Comparison of ENCODE assay signal across 1 cellular context in the genomic region with DNA sequence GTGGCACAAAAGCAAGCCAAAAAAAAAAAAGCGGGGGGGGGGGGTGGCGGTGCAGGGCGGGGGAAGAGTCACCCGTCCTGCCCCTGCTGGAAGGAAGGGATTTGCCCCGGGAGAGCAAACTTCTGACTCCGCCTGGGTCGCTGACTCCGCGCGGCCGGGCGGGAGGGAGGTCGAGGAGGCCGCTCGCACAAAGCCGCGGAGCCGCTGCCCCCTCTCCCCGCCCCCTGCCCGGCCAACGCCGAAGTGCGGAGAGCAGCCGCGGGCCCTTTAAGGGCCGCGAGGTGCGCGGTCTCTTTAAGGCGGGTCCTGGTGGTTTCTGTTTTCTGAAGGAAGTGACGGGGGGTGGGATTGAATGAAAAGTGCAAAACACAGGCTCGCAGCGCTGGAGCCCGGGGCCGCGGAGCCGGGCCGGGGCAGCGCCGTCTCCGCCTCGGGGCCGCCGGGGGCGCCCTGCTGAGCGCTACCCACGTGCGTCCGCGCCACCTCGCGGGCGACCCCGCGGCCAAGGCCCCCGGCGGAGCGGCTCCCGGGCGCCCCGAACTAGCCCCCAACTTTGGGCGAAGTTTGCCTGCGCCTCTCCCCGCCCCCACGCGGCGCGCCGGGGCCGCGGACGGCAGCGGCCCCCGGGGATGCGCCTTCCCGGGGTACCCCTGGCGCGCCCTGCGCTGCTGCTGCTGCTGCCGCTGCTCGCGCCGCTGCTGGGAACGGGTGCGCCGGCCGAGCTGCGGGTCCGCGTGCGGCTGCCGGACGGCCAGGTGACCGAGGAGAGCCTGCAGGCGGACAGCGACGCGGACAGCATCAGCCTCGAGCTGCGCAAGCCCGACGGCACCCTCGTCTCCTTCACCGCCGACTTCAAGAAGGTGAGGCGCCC.
TF ChIP-seq lines count a peak whose summit lies in the region.

A gene (plus strand): TSS at position 382 of the 871 bp plus-strand sequence. CDS start 248 bp downstream, at position 630.

TF ChIP-seq in K562, 482 proteins besides CTCF, POLR2A, EP300 and RAD21 (continued from another document and continues in another):
- TF ChIP-seq, protein P1, sequence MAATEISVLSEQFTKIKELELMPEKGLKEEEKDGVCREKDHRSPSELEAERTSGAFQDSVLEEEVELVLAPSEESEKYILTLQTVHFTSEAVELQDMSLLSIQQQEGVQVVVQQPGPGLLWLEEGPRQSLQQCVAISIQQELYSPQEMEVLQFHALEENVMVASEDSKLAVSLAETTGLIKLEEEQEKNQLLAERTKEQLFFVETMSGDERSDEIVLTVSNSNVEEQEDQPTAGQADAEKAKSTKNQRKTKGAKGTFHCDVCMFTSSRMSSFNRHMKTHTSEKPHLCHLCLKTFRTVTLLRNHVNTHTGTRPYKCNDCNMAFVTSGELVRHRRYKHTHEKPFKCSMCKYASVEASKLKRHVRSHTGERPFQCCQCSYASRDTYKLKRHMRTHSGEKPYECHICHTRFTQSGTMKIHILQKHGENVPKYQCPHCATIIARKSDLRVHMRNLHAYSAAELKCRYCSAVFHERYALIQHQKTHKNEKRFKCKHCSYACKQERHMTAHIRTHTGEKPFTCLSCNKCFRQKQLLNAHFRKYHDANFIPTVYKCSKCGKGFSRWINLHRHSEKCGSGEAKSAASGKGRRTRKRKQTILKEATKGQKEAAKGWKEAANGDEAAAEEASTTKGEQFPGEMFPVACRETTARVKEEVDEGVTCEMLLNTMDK (IDR thresholded peaks at IDR 0.05; ENCODE audit: borderline replicate concordance, insufficient read depth, low read depth, low read length, poor library complexity, severe bottlenecking): peak; percentile 96
- TF ChIP-seq, protein P2, sequence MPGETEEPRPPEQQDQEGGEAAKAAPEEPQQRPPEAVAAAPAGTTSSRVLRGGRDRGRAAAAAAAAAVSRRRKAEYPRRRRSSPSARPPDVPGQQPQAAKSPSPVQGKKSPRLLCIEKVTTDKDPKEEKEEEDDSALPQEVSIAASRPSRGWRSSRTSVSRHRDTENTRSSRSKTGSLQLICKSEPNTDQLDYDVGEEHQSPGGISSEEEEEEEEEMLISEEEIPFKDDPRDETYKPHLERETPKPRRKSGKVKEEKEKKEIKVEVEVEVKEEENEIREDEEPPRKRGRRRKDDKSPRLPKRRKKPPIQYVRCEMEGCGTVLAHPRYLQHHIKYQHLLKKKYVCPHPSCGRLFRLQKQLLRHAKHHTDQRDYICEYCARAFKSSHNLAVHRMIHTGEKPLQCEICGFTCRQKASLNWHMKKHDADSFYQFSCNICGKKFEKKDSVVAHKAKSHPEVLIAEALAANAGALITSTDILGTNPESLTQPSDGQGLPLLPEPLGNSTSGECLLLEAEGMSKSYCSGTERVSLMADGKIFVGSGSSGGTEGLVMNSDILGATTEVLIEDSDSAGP (CRISPR knock-in tag; IDR thresholded peaks at IDR 0.05): peak; percentile 96
- TF ChIP-seq RBFOX2 (IDR thresholded peaks at IDR 0.05; ENCODE audit: low read depth, low read length) (peak; percentile 69), ZNF384 (IDR thresholded peaks at IDR 0.05; ENCODE audit: low read depth, low read length) (peak; percentile 69; the same call in 1 of the 2 replicates), GATAD2B (IDR thresholded peaks at IDR 0.05; ENCODE audit: borderline replicate concordance) (peak; percentile 85), MTA3 (IDR thresholded peaks at IDR 0.05; ENCODE audit: borderline replicate concordance) (0 out of 2 replicates have a peak, but pooled peaks have one; percentile 19), NFE2 (IDR thresholded peaks at IDR 0.05; ENCODE audit: low read depth) (no peak), PHF8 (IDR thresholded peaks at IDR 0.05; ENCODE audit: borderline replicate concordance, low read length) (peak; percentile 54; the same call in 1 of the 2 replicates), POLR2G (IDR thresholded peaks at IDR 0.05; ENCODE audit: low read depth, low read length) (peak; percentile 77), DNMT1 (IDR thresholded peaks at IDR 0.05) (no peak), SMAD4 (CRISPR knock-in tag; conservative IDR thresholded peaks at IDR 0.05) (peak; percentile 70), CHD4 (IDR thresholded peaks at IDR 0.05; ENCODE audit: insufficient read depth, insufficient replicate concordance, low read depth, low read length, poor library complexity, severe bottlenecking) (no peak), HMGN3 (IDR thresholded peaks at IDR 0.05; ENCODE audit: borderline replicate concordance, extremely low read depth, insufficient read length, low read depth, low read length) (peak; percentile 64), CREM (IDR thresholded peaks at IDR 0.05; ENCODE audit: low read depth) (peak; percentile 35; the same call in 1 of the 2 replicates), GABPA (tag; conservative IDR thresholded peaks at IDR 0.05; ENCODE audit: low read depth) (peak; percentile 61), NFIC (IDR thresholded peaks at IDR 0.05) (0 out of 2 replicates have a peak, but pooled peaks have one; percentile 5), FOXK1 (CRISPR knock-in tag; IDR thresholded peaks at IDR 0.05; ENCODE audit: borderline replicate concordance) (no peak), NRF1 (conservative IDR thresholded peaks at IDR 0.05 in 1 of 2, IDR thresholded peaks at IDR 0.05 in 1 of 2) (peak; percentile 73 to 78; a peak in 3 of 4 replicates), ZNF197 (CRISPR knock-in tag; IDR thresholded peaks at IDR 0.05; ENCODE audit: low read depth) (no peak), ZNF217 (CRISPR knock-in tag; IDR thresholded peaks at IDR 0.05) (no peak)
- TF ChIP-seq, protein P3, sequence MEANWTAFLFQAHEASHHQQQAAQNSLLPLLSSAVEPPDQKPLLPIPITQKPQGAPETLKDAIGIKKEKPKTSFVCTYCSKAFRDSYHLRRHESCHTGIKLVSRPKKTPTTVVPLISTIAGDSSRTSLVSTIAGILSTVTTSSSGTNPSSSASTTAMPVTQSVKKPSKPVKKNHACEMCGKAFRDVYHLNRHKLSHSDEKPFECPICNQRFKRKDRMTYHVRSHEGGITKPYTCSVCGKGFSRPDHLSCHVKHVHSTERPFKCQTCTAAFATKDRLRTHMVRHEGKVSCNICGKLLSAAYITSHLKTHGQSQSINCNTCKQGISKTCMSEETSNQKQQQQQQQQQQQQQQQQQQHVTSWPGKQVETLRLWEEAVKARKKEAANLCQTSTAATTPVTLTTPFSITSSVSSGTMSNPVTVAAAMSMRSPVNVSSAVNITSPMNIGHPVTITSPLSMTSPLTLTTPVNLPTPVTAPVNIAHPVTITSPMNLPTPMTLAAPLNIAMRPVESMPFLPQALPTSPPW (CRISPR knock-in tag; IDR thresholded peaks at IDR 0.05): peak; percentile 94
- TF ChIP-seq, protein P4, sequence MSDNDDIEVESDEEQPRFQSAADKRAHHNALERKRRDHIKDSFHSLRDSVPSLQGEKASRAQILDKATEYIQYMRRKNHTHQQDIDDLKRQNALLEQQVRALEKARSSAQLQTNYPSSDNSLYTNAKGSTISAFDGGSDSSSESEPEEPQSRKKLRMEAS (CRISPR knock-in tag; IDR thresholded peaks at IDR 0.05): peak; percentile 25; the same call in 1 of the 2 replicates
- TF ChIP-seq, protein P5, sequence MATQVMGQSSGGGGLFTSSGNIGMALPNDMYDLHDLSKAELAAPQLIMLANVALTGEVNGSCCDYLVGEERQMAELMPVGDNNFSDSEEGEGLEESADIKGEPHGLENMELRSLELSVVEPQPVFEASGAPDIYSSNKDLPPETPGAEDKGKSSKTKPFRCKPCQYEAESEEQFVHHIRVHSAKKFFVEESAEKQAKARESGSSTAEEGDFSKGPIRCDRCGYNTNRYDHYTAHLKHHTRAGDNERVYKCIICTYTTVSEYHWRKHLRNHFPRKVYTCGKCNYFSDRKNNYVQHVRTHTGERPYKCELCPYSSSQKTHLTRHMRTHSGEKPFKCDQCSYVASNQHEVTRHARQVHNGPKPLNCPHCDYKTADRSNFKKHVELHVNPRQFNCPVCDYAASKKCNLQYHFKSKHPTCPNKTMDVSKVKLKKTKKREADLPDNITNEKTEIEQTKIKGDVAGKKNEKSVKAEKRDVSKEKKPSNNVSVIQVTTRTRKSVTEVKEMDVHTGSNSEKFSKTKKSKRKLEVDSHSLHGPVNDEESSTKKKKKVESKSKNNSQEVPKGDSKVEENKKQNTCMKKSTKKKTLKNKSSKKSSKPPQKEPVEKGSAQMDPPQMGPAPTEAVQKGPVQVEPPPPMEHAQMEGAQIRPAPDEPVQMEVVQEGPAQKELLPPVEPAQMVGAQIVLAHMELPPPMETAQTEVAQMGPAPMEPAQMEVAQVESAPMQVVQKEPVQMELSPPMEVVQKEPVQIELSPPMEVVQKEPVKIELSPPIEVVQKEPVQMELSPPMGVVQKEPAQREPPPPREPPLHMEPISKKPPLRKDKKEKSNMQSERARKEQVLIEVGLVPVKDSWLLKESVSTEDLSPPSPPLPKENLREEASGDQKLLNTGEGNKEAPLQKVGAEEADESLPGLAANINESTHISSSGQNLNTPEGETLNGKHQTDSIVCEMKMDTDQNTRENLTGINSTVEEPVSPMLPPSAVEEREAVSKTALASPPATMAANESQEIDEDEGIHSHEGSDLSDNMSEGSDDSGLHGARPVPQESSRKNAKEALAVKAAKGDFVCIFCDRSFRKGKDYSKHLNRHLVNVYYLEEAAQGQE (CRISPR knock-in tag; IDR thresholded peaks at IDR 0.05; ENCODE audit: low read depth): 0 out of 2 replicates have a peak, but pooled peaks have one; percentile 36
- TF ChIP-seq, protein P6, sequence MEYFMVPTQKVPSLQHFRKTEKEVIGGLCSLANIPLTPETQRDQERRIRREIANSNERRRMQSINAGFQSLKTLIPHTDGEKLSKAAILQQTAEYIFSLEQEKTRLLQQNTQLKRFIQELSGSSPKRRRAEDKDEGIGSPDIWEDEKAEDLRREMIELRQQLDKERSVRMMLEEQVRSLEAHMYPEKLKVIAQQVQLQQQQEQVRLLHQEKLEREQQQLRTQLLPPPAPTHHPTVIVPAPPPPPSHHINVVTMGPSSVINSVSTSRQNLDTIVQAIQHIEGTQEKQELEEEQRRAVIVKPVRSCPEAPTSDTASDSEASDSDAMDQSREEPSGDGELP (CRISPR knock-in tag; IDR thresholded peaks at IDR 0.05; ENCODE audit: borderline replicate concordance): peak; percentile 5; the same call in 1 of the 2 replicates
- TF ChIP-seq, protein P7, sequence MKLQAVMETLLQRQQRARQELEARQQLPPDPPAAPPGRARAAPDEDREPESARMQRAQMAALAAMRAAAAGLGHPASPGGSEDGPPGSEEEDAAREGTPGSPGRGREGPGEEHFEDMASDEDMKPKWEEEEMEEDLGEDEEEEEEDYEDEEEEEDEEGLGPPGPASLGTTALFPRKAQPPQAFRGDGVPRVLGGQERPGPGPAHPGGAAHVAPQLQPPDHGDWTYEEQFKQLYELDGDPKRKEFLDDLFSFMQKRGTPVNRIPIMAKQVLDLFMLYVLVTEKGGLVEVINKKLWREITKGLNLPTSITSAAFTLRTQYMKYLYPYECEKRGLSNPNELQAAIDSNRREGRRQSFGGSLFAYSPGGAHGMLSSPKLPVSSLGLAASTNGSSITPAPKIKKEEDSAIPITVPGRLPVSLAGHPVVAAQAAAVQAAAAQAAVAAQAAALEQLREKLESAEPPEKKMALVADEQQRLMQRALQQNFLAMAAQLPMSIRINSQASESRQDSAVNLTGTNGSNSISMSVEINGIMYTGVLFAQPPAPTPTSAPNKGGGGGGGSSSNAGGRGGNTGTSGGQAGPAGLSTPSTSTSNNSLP (IDR thresholded peaks at IDR 0.05; ENCODE audit: borderline replicate concordance, low read depth, low read length): no peak
- TF ChIP-seq, protein P8, sequence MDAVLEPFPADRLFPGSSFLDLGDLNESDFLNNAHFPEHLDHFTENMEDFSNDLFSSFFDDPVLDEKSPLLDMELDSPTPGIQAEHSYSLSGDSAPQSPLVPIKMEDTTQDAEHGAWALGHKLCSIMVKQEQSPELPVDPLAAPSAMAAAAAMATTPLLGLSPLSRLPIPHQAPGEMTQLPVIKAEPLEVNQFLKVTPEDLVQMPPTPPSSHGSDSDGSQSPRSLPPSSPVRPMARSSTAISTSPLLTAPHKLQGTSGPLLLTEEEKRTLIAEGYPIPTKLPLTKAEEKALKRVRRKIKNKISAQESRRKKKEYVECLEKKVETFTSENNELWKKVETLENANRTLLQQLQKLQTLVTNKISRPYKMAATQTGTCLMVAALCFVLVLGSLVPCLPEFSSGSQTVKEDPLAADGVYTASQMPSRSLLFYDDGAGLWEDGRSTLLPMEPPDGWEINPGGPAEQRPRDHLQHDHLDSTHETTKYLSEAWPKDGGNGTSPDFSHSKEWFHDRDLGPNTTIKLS (IDR thresholded peaks at IDR 0.05; ENCODE audit: borderline replicate concordance, low read depth): peak; percentile 43; the same call in 1 of the 2 replicates
- TF ChIP-seq, protein P9, sequence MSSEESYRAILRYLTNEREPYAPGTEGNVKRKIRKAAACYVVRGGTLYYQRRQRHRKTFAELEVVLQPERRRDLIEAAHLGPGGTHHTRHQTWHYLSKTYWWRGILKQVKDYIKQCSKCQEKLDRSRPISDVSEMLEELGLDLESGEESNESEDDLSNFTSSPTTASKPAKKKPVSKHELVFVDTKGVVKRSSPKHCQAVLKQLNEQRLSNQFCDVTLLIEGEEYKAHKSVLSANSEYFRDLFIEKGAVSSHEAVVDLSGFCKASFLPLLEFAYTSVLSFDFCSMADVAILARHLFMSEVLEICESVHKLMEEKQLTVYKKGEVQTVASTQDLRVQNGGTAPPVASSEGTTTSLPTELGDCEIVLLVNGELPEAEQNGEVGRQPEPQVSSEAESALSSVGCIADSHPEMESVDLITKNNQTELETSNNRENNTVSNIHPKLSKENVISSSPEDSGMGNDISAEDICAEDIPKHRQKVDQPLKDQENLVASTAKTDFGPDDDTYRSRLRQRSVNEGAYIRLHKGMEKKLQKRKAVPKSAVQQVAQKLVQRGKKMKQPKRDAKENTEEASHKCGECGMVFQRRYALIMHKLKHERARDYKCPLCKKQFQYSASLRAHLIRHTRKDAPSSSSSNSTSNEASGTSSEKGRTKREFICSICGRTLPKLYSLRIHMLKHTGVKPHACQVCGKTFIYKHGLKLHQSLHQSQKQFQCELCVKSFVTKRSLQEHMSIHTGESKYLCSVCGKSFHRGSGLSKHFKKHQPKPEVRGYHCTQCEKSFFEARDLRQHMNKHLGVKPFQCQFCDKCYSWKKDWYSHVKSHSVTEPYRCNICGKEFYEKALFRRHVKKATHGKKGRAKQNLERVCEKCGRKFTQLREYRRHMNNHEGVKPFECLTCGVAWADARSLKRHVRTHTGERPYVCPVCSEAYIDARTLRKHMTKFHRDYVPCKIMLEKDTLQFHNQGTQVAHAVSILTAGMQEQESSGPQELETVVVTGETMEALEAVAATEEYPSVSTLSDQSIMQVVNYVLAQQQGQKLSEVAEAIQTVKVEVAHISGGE (CRISPR knock-in tag; IDR thresholded peaks at IDR 0.05): no peak
